Comparison of ENCODE assay signal across 12 cellular contexts in genomic region chr1:23699280-23700179, GRCh38. TPM values are rescaled to one million over a fixed set of nuclear protein-coding genes. Genes with fewer than 3 reads are reported as not detected.
A peak's percentile ranks its signal among the peaks of the same experiment; 100 is the strongest.
DNase-seq lines count a peak whose midpoint lies in the region; ATAC-seq, FAIRE-seq and TF ChIP-seq lines count a peak whose summit lies in the region.
"Had no signal": no experiment of that assay in that cellular context is flagged by ENCODE, and none has a peak within 500 bp of the region (broad histone marks: within the 10 kb centered on the region; RNA-seq: fewer than 3 reads in every experiment).

No MANE protein-coding gene starts in this region.

- in situ Hi-C loops in GM12878 (cut with MboI): no loop called here

- H4K20me1 ChIP-seq in GM12878 (ENCODE audit: control insufficient read depth, insufficient read depth): peaks cover 14% of the 10 kb centered on the region

- peaks cover 26 to 66% of the 10 kb centered on the region in 2 experiments for H3K36me3 ChIP-seq in GM12878 (ENCODE audit: control insufficient read depth in 2 of 2, insufficient read depth in 2 of 2, low read length in 1 of 2)

- TF ChIP-seq RAD21 in GM12878 (IDR thresholded peaks at IDR 0.05; ENCODE audit: insufficient read depth, low read depth, low read length): no peak

- peaks cover 7% of the 10 kb centered on the region for H3K4me1 ChIP-seq in GM12878 (ENCODE audit: control insufficient read depth, insufficient read depth, low read length)

- peaks cover 55% of the 10 kb centered on the region for H3K4me1 Mint-ChIP-seq in activated naive CD4-positive, alpha-beta T cell treated with anti-CD3 and anti-CD28 coated beads, Interleukin-2, amount 50 U/mL, for 24 hours

- no peak for TF ChIP-seq EP300 in GM12878 (IDR thresholded peaks at IDR 0.05; ENCODE audit: borderline replicate concordance in 1 of 2, control insufficient read depth in 1 of 2, low read depth in 2 of 2, low read length in 2 of 2)

- no peaks in the 10 kb centered on the region for H3K27me3 Mint-ChIP-seq in activated naive CD4-positive, alpha-beta T cell treated with anti-CD3 and anti-CD28 coated beads, Interleukin-2, amount 50 U/mL, for 24 hours

- peak overlapping the region; percentile 61 for H3K4me3 Mint-ChIP-seq in activated naive CD4-positive, alpha-beta T cell treated with anti-CD3 and anti-CD28 coated beads, Interleukin-2, amount 50 U/mL, for 24 hours

- no TSS peak for BruUV-seq in GM12878 (replicated peaks; lab: Mats Ljungman, UMichigan)

- H3K4me3 ChIP-seq in GM12878: no peak overlapping the region
- H3K4me3 ChIP-seq: dorsolateral prefrontal cortex, vagina had no signal

- H3K27ac ChIP-seq in GM12878 (ENCODE audit: control insufficient read depth, insufficient read depth): no peak overlapping the region
- H3K27ac ChIP-seq: dorsolateral prefrontal cortex, vagina had no signal

- 75% methylated on average over 7 of the region's 7 CpGs for whole genome bisulfite sequencing in GM12878 (ENCODE audit: insufficient coverage, insufficient replicate concordance, low lambda C conversion rate, missing lambda C conversion rate)

- peak overlapping the region; percentile 68 for H3K27ac Mint-ChIP-seq in activated naive CD4-positive, alpha-beta T cell treated with anti-CD3 and anti-CD28 coated beads, Interleukin-2, amount 50 U/mL, for 24 hours

- no peak overlapping the region for H3K9ac ChIP-seq in GM12878 (ENCODE audit: control insufficient read depth, insufficient read depth, low read length)

- no peak overlapping the region for H2AFZ ChIP-seq in GM12878 (ENCODE audit: control insufficient read depth, low read depth, low read length)

- SMC1A ChIA-PET in GM12878 (lab: Charles Lee; ENCODE audit: uncharacterized antibody, unreplicated experiment): interaction anchor here (0.5 to 10.9 kb wide), 13 partner anchors 8 to 217 kb away, joined by 3 to 137 read pairs (median 3); partner anchors contain the start of genes ELOA and RPL11

- POLR2A ChIA-PET in GM12878 (lab: Charles Lee): interaction anchor here (0.6 to 1.9 kb wide), 11 partner anchors 8 to 629 kb away, joined by 3 to 16 read pairs (median 5); partner anchors contain the start of gene RPL11

- H3K9me3 Mint-ChIP-seq in activated naive CD4-positive, alpha-beta T cell treated with anti-CD3 and anti-CD28 coated beads, Interleukin-2, amount 50 U/mL, for 24 hours: no peaks in the 10 kb centered on the region

- H3K27me3 ChIP-seq in GM12878 (replicated peaks in 1 of 2; ENCODE audit: control insufficient read depth in 2 of 2, insufficient read depth in 2 of 2, low read length in 1 of 2): no peaks in the 10 kb centered on the region
- H3K27me3 ChIP-seq: dorsolateral prefrontal cortex, vagina had no signal

- TF ChIP-seq POLR2A in GM12878 (IDR thresholded peaks at IDR 0.05; ENCODE audit: low read depth, low read length): no peak

- TF ChIP-seq CTCF in GM12878 (IDR thresholded peaks at IDR 0.05 in 2 of 3, conservative IDR thresholded peaks at IDR 0.05 in 1 of 3; ENCODE audit: control insufficient read depth in 2 of 3, extremely low read depth in 1 of 3, insufficient read depth in 1 of 3, low read depth in 3 of 3, low read length in 3 of 3): no peak

- H3K36me3 Mint-ChIP-seq in activated naive CD4-positive, alpha-beta T cell treated with anti-CD3 and anti-CD28 coated beads, Interleukin-2, amount 50 U/mL, for 24 hours: peaks cover 35% of the 10 kb centered on the region

- peak overlapping the region; percentile 35; the same call in 1 of the 2 replicates for H3K4me2 ChIP-seq in GM12878 (ENCODE audit: control insufficient read depth, insufficient read depth)

- no peak for DNase-seq in activated naive CD4-positive, alpha-beta T cell treated with anti-CD3 and anti-CD28 coated beads, Interleukin-2, amount 50 U/mL, for 16 hours
- DNase-seq in NCI-H226 (peak; percentile 38), GM12878 (ENCODE audit: low read depth, low spot score) (no peak), nucleus accumbens (lab: John Stamatoyannopoulos, UW) (no peak)
- peak; percentile 7 for DNase-seq in stimulated activated CD8-positive, alpha-beta memory T cell treated with anti-CD3 and anti-CD28 coated beads, Interleukin-4, amount 100 ng/mL, for 24 hours (ENCODE audit: low read depth)
- DNase-seq: dorsolateral prefrontal cortex, NCI-H2029 treated with DMSO at 0.1 percent for 48 hours, Right ventricle myocardium superior had no signal

- RAD21 ChIA-PET in GM12878 (lab: Charles Lee; ENCODE audit: unreplicated experiment): interaction anchor here (0.6 to 1.9 kb wide), 6 partner anchors 19 to 145 kb away, joined by 3 to 8 read pairs (median 3); no protein-coding TSS in a partner anchor

- H3K79me2 ChIP-seq in GM12878 (ENCODE audit: control insufficient read depth, insufficient read depth, low read length): peaks cover 55% of the 10 kb centered on the region

- CTCF ChIA-PET in GM12878 (lab: Yijun Ruan, JAX): interaction anchor here (0.9 to 10.5 kb wide), 7 partner anchors 7 to 448 kb away, joined by 3 to 155 read pairs (median 4); partner anchors contain the start of genes ELOA and RPL11

- H3K9me3 ChIP-seq in GM12878 (replicated peaks; ENCODE audit: control insufficient read depth, insufficient read depth, low read length): no peaks in the 10 kb centered on the region
- H3K9me3 ChIP-seq: vagina had no signal

- no peak for FAIRE-seq in GM12878 (lab: Jason Lieb, UNC)

- intact Hi-C loops in GM12878 (cut with micrococcal nuclease; ENCODE audit: unreplicated experiment): loop anchor here (2.0 kb wide), 1 partner anchor 45 kb away; no protein-coding TSS in a partner anchor

- ATAC-seq in GM12878 (peak; percentile 82), HG03439 (IDR thresholded peaks at IDR 0.05; ENCODE audit: unreplicated experiment) (no peak), HG03469 (IDR thresholded peaks at IDR 0.05; ENCODE audit: unreplicated experiment) (no peak)

TF ChIP-seq in GM12878, 131 proteins besides CTCF, POLR2A, EP300 and RAD21 (continues in another document):
- TF ChIP-seq RUNX3 (IDR thresholded peaks at IDR 0.05; ENCODE audit: low read length) (peak; percentile 50; the same call in 1 of the 2 replicates), FOS (IDR thresholded peaks at IDR 0.05; ENCODE audit: borderline replicate concordance, extremely low read depth, insufficient read length) (no peak), MYB (IDR thresholded peaks at IDR 0.05; ENCODE audit: borderline replicate concordance, low read depth, low read length) (no peak), DPF2 (IDR thresholded peaks at IDR 0.05) (no peak), MEF2B (IDR thresholded peaks at IDR 0.05; ENCODE audit: partially characterized antibody, poor library complexity, severe bottlenecking) (peak; percentile 67), TCF3 (IDR thresholded peaks at IDR 0.05; ENCODE audit: borderline replicate concordance, insufficient read depth, low read depth, low read length) (no peak), MAX (IDR thresholded peaks at IDR 0.05; ENCODE audit: low read depth, low read length) (no peak)

RNA-seq across cellular contexts. Expression of gene RPL11, which starts 7.9 kb away (rescaled TPM):
- total RNA-seq in GM12878 (2013; cell fraction: nucleolus; rRNA removed): 191 and 232 TPM in 2 replicates
- 2,159 and 2,394 TPM in 2 replicates for total RNA-seq in GM12878 (2014; rRNA removed)
- total RNA-seq in GM12878 (2014; rRNA removed; fragmentation: Illumina TruSeq; extraction: Trizol): 3,824 and 3,837 TPM in 2 replicates
- total RNA-seq in GM12878 (2021): 1,753 and 1,779 TPM in 2 replicates
- polyA plus RNA-seq in GM12878 (2011; ENCODE audit: low read depth): 9,950 TPM
- polyA plus RNA-seq in GM12878 (2011; rRNA removed): 2,789 and 3,603 TPM in 2 replicates
- polyA plus RNA-seq in GM12878 (2011; cell fraction: cytosol; rRNA removed): 1,357 and 1,376 TPM in 2 replicates
- polyA plus RNA-seq in GM12878 (2011; cell fraction: nucleus; rRNA removed): 510 and 599 TPM in 2 replicates
- polyA plus RNA-seq in GM12878 (2012): 5,396 and 6,845 TPM in 2 replicates
- polyA plus RNA-seq in GM12878 (2014; fragmentation: Illumina TruSeq; extraction: Trizol): 4,611 and 5,379 TPM in 2 replicates
- 1,000 to 10,000 TPM; 2,510 to 2,532 TPM for polyA plus RNA-seq in GM12878 (2014; fragmentation: Nextera tagmentation; extraction: Ambion mirVana)
- 3,466 and 3,676 TPM in 2 replicates for polyA plus RNA-seq in GM12878 (2014; rRNA removed)
- 1,000 to 10,000 TPM in 1 of 2 experiments, 100 to 1,000 TPM in 1; 968 to 1,082 TPM for polyA plus RNA-seq in GM12878 (2016; fragmentation: Nextera tagmentation; extraction: Ambion mirVana)
- polyA minus RNA-seq in GM12878 (2011; rRNA and poly(A)+ RNA removed): 658 and 753 TPM in 2 replicates
- 378 and 399 TPM in 2 replicates for polyA minus RNA-seq in GM12878 (2011; cell fraction: cytosol; rRNA and poly(A)+ RNA removed)
- polyA minus RNA-seq in GM12878 (2011; cell fraction: nucleus; rRNA and poly(A)+ RNA removed): 128 and 191 TPM in 2 replicates

RNA-seq across cellular contexts. Expression of gene ELOA, which starts 43.7 kb away (rescaled TPM):
- 28.4 and 30.8 TPM in 2 replicates for total RNA-seq in GM12878 (2013; cell fraction: nucleolus; rRNA removed)
- total RNA-seq in GM12878 (2014; rRNA removed): 31.3 and 31.8 TPM in 2 replicates
- total RNA-seq in GM12878 (2014; rRNA removed; fragmentation: Illumina TruSeq; extraction: Trizol): 44.2 and 47.9 TPM in 2 replicates
- 46.2 and 46.6 TPM in 2 replicates for total RNA-seq in GM12878 (2021)
- 17.7 TPM for polyA plus RNA-seq in GM12878 (2011; ENCODE audit: low read depth)
- 23.5 and 25.7 TPM in 2 replicates for polyA plus RNA-seq in GM12878 (2011; rRNA removed)
- 15.8 and 16.9 TPM in 2 replicates for polyA plus RNA-seq in GM12878 (2011; cell fraction: cytosol; rRNA removed)
- 24.1 and 27.3 TPM in 2 replicates for polyA plus RNA-seq in GM12878 (2011; cell fraction: nucleus; rRNA removed)
- 26.6 and 26.9 TPM in 2 replicates for polyA plus RNA-seq in GM12878 (2012)
- 56.4 and 63.3 TPM in 2 replicates for polyA plus RNA-seq in GM12878 (2014; fragmentation: Illumina TruSeq; extraction: Trizol)
- polyA plus RNA-seq in GM12878 (2014; fragmentation: Nextera tagmentation; extraction: Ambion mirVana): 10 to 100 TPM; 20.1 to 24.8 TPM
- polyA plus RNA-seq in GM12878 (2014; rRNA removed): 30.8 and 33.4 TPM in 2 replicates
- polyA plus RNA-seq in GM12878 (2016; fragmentation: Nextera tagmentation; extraction: Ambion mirVana): 10 to 100 TPM; 57.7 to 63.6 TPM
- 16.8 and 18.0 TPM in 2 replicates for polyA minus RNA-seq in GM12878 (2011; rRNA and poly(A)+ RNA removed)
- 13.8 and 16.6 TPM in 2 replicates for polyA minus RNA-seq in GM12878 (2011; cell fraction: cytosol; rRNA and poly(A)+ RNA removed)
- polyA minus RNA-seq in GM12878 (2011; cell fraction: nucleus; rRNA and poly(A)+ RNA removed): 8.3 and 14.5 TPM in 2 replicates

Comparison
In these comparisons a context has a peak if more than half of its experiments do, and no peak if none do; other contexts are left out.
1. DNase-seq: peak in NCI-H226 (single experiment) and stimulated activated CD8-positive, alpha-beta memory T cell treated with anti-CD3 and anti-CD28 coated beads, Interleukin-4, amount 100 ng/mL, for 24 hours (single experiment); none in activated naive CD4-positive, alpha-beta T cell treated with anti-CD3 and anti-CD28 coated beads, Interleukin-2, amount 50 U/mL, for 16 hours (single experiment), GM12878 (single experiment) and nucleus accumbens (0 of 56).